9 cellular contexts compared by ENCODE assay signal in genomic region chr15:70505411-70505919, GRCh38.
A peak's percentile ranks its signal among the peaks of the same experiment; 100 is the strongest.
DNase-seq lines count a peak whose midpoint lies in the region; ATAC-seq, FAIRE-seq and TF ChIP-seq lines count a peak whose summit lies in the region.
"Had no signal": no experiment of that assay in that cellular context is flagged by ENCODE, and none has a peak within 500 bp of the region (broad histone marks: within the 10 kb centered on the region; RNA-seq: fewer than 3 reads in every experiment).

No MANE protein-coding gene starts in this region.

- H3K27me3 Mint-ChIP-seq in activated CD8-positive, alpha-beta memory T cell treated with anti-CD3 and anti-CD28 coated beads, Interleukin-2, amount 10 ng/mL, durations not matched to agents 7 days and 5 days: peaks cover 18% of the 10 kb centered on the region

- no peak overlapping the region for H2AK5ac ChIP-seq in H1 (ENCODE audit: low read depth, low read length)

- CTCF ChIA-PET in activated CD8-positive, alpha-beta memory T cell treated with anti-CD3 and anti-CD28 coated beads, Interleukin-2, amount 10 ng/mL, durations not matched to agents 7 days and 5 days (lab: Charles Lee): interaction anchor here (0.6 to 3.7 kb wide), 10 partner anchors 9 to 929 kb away, joined by 3 to 29 read pairs (median 6); no protein-coding TSS in a partner anchor
- CTCF ChIA-PET in H1 (lab: Charles Lee; ENCODE audit: partially characterized antibody): interaction anchor here (0.6 to 3.8 kb wide), 8 partner anchors 7 to 1588 kb away, joined by 3 to 20 read pairs (median 6); no protein-coding TSS in a partner anchor

- H3K4me3 ChIP-seq in NT2/D1 (ENCODE audit: insufficient read length, low read depth) (no peak overlapping the region), H1 (ENCODE audit: extremely low read depth in 1 of 4, insufficient read depth in 2 of 4, low read depth in 3 of 4, low read length in 4 of 4) (peak overlapping the region in 1 of 4 experiments; percentile 4; a peak in 1 of 8 replicates)
- H3K4me3 ChIP-seq: right lobe of liver had no signal

- no peak overlapping the region for H3K14ac ChIP-seq in H1 (ENCODE audit: insufficient read length)

- DNase-seq in activated CD8-positive, alpha-beta memory T cell treated with anti-CD3 and anti-CD28 coated beads, Interleukin-2, amount 10 ng/mL, durations not matched to agents 7 days and 5 days: peak; percentile 55
- no peak for DNase-seq in activated CD8-positive, alpha-beta memory T cell treated with anti-CD3 and anti-CD28 coated beads, Interleukin-2, amount 50 U/mL, for 48 hours
- DNase-seq in NT2/D1 (ENCODE audit: low read depth, low spot score) (no peak), H1 (ENCODE audit: low read depth in 1 of 2, low spot score in 2 of 2) (no peak), NCI-H1105 treated with DMSO at 0.1 percent for 48 hours (lab: John Stamatoyannopoulos, UW) (no peak)
- DNase-seq in stimulated activated effector memory CD8-positive, alpha-beta T cell treated with anti-CD3 and anti-CD28 coated beads, Interleukin-12 subunit alpha, Interleukin-12 subunit beta, amount 100 ng/mL, for 72 hours (ENCODE audit: low spot score in 2 of 2): no peak
- DNase-seq in activated effector memory CD4-positive, alpha-beta T cell treated with Interleukin-2 at 50 U/mL for 16 hours: no peak

- peaks cover 16% of the 10 kb centered on the region for H3K4me1 ChIP-seq in NT2/D1 (ENCODE audit: insufficient read depth, insufficient read length)
- peaks cover 9 to 25% (median 20%) of the 10 kb centered on the region in 4 experiments for H3K4me1 ChIP-seq in H1 (replicated peaks in 1 of 4; ENCODE audit: control insufficient read depth in 3 of 4, insufficient read depth in 4 of 4, low read length in 3 of 4)
- H3K4me1 ChIP-seq: right lobe of liver had no signal

- FAIRE-seq in H1 (lab: Jason Lieb, UNC): no peak

- H2BK20ac ChIP-seq in H1 (ENCODE audit: low read length): no peak overlapping the region

- H3K9me3 ChIP-seq in NT2/D1 (ENCODE audit: insufficient read depth, low read length): peaks cover 10% of the 10 kb centered on the region
- H3K9me3 ChIP-seq in H1 (ENCODE audit: insufficient read depth in 2 of 2, low read depth in 1 of 2, low read length in 1 of 2): peaks cover 0 to 2% of the 10 kb centered on the region in 2 experiments; a peak in 2 of 4 replicates
- H3K9me3 ChIP-seq: right lobe of liver had no signal

- no peak for TF ChIP-seq EP300 in H1 (IDR thresholded peaks at IDR 0.05; ENCODE audit: borderline replicate concordance in 1 of 2, low read depth in 2 of 2, low read length in 2 of 2)

- no peak overlapping the region for H3K56ac ChIP-seq in H1 (replicated peaks; ENCODE audit: insufficient read length, low read depth, low read length)

- peak overlapping the region; percentile 49 for H3K27ac Mint-ChIP-seq in activated CD8-positive, alpha-beta memory T cell treated with anti-CD3 and anti-CD28 coated beads, Interleukin-2, amount 10 ng/mL, durations not matched to agents 7 days and 5 days
- H3K27ac Mint-ChIP-seq in stimulated activated effector memory CD8-positive, alpha-beta T cell treated with anti-CD3 and anti-CD28 coated beads, Interleukin-12 subunit alpha, Interleukin-12 subunit beta, amount 100 ng/mL, for 72 hours: no peak overlapping the region

- no peak overlapping the region for H2BK120ac ChIP-seq in H1 (replicated peaks; ENCODE audit: low read depth, low read length)

- H3K79me1 ChIP-seq in H1 (ENCODE audit: low read depth, low read length): no peaks in the 10 kb centered on the region

- no peak overlapping the region for H4K5ac ChIP-seq in H1 (ENCODE audit: insufficient read length, low read depth, low read length)

- H3K79me2 ChIP-seq in H1 (ENCODE audit: control insufficient read depth in 1 of 2, insufficient read depth in 2 of 2, low read length in 2 of 2): no peaks in the 10 kb centered on the region

- H3K23me2 ChIP-seq in H1 (ENCODE audit: low read depth, low read length): no peaks in the 10 kb centered on the region

- H3K4me3 Mint-ChIP-seq in activated CD8-positive, alpha-beta memory T cell treated with anti-CD3 and anti-CD28 coated beads, Interleukin-2, amount 10 ng/mL, durations not matched to agents 7 days and 5 days: no peak overlapping the region
- peak overlapping the region; percentile 56 for H3K4me3 Mint-ChIP-seq in stimulated activated effector memory CD8-positive, alpha-beta T cell treated with anti-CD3 and anti-CD28 coated beads, Interleukin-12 subunit alpha, Interleukin-12 subunit beta, amount 100 ng/mL, for 72 hours

- peaks cover 21% of the 10 kb centered on the region for H3K36me3 Mint-ChIP-seq in activated CD8-positive, alpha-beta memory T cell treated with anti-CD3 and anti-CD28 coated beads, Interleukin-2, amount 10 ng/mL, durations not matched to agents 7 days and 5 days
- peaks cover 6% of the 10 kb centered on the region for H3K36me3 Mint-ChIP-seq in stimulated activated effector memory CD8-positive, alpha-beta T cell treated with anti-CD3 and anti-CD28 coated beads, Interleukin-12 subunit alpha, Interleukin-12 subunit beta, amount 100 ng/mL, for 72 hours

- H3K23ac ChIP-seq in H1 (ENCODE audit: insufficient read length): no peak overlapping the region

- TF ChIP-seq RAD21 in H1 (IDR thresholded peaks at IDR 0.05 in 1 of 2, conservative IDR thresholded peaks at IDR 0.05 in 1 of 2; ENCODE audit: low read depth in 2 of 2, low read length in 2 of 2): no peak

- H3K4ac ChIP-seq in H1 (replicated peaks; ENCODE audit: insufficient read length, low read depth, low read length): no peak overlapping the region

- 0 out of 2 replicates have a peak overlapping the region, but pooled peaks have one; percentile 5 for H2BK12ac ChIP-seq in H1 (ENCODE audit: low read depth, low read length)

- 48% methylated on average over 3 of the region's 3 CpGs; no CpG with 5 or more reads in 1 of the 2 experiments for WGBS in H1 (ENCODE audit: extremely low coverage in 1 of 2, insufficient coverage in 1 of 2, insufficient read length in 1 of 2, insufficient replicate concordance in 2 of 2, low coverage in 1 of 2, low lambda C conversion rate in 2 of 2, missing lambda C conversion rate in 1 of 2), 2 experiments

- no peak overlapping the region for H4K91ac ChIP-seq in H1 (replicated peaks; ENCODE audit: insufficient read length, low read length)

- ATAC-seq in activated CD8-positive, alpha-beta memory T cell treated with anti-CD3 and anti-CD28 coated beads, Interleukin-2, amount 10 ng/mL, durations not matched to agents 7 days and 5 days: peak; percentile 56
- ATAC-seq in stimulated activated effector memory CD8-positive, alpha-beta T cell treated with anti-CD3 and anti-CD28 coated beads, Interleukin-12 subunit alpha, Interleukin-12 subunit beta, amount 100 ng/mL, for 72 hours: peak; percentile 61
- ATAC-seq in HG03571 (IDR thresholded peaks at IDR 0.05; ENCODE audit: unreplicated experiment): no peak

- H3K9me3 Mint-ChIP-seq in activated CD8-positive, alpha-beta memory T cell treated with anti-CD3 and anti-CD28 coated beads, Interleukin-2, amount 10 ng/mL, durations not matched to agents 7 days and 5 days (ENCODE audit: low read depth): peaks cover 9% of the 10 kb centered on the region
- H3K9me3 Mint-ChIP-seq in stimulated activated effector memory CD8-positive, alpha-beta T cell treated with anti-CD3 and anti-CD28 coated beads, Interleukin-12 subunit alpha, Interleukin-12 subunit beta, amount 100 ng/mL, for 72 hours: peaks cover 2% of the 10 kb centered on the region

- no peak overlapping the region for H2BK5ac ChIP-seq in H1 (ENCODE audit: low read depth, low read length)

- H3K27me3 ChIP-seq in NT2/D1 (ENCODE audit: insufficient read depth, insufficient read length) (no peaks in the 10 kb centered on the region), H1 (replicated peaks in 1 of 4; ENCODE audit: control insufficient read depth in 3 of 4, extremely low read depth in 1 of 4, insufficient read depth in 3 of 4, low read length in 3 of 4) (no peaks in the 10 kb centered on the region)
- H3K27me3 ChIP-seq: right lobe of liver had no signal

- peak overlapping the region; percentile 65; the same call in 1 of the 2 replicates for H3K18ac ChIP-seq in H1 (ENCODE audit: extremely low read depth, low read length)

- H2AFZ ChIP-seq in H1 (ENCODE audit: low read length): no peak overlapping the region

- no peak overlapping the region for H3K27ac ChIP-seq in H1 (ENCODE audit: low read depth, low read length)
- H3K27ac ChIP-seq: right lobe of liver had no signal

- POLR2A ChIA-PET in H1 (lab: Charles Lee; ENCODE audit: partially characterized antibody): no interaction called here

- H4K8ac ChIP-seq in H1 (ENCODE audit: extremely low read depth, insufficient read depth, low read length): no peak overlapping the region

- H3K9ac ChIP-seq in NT2/D1 (ENCODE audit: insufficient read length, low read depth) (peak overlapping the region; percentile 21), H1 (replicated peaks in 1 of 4; ENCODE audit: extremely low read depth in 1 of 4, low read depth in 3 of 4, low read length in 3 of 4) (no peak overlapping the region)

- H3K4me1 Mint-ChIP-seq in activated CD8-positive, alpha-beta memory T cell treated with anti-CD3 and anti-CD28 coated beads, Interleukin-2, amount 10 ng/mL, durations not matched to agents 7 days and 5 days: peaks cover 80% of the 10 kb centered on the region
- peaks cover 80% of the 10 kb centered on the region for H3K4me1 Mint-ChIP-seq in stimulated activated effector memory CD8-positive, alpha-beta T cell treated with anti-CD3 and anti-CD28 coated beads, Interleukin-12 subunit alpha, Interleukin-12 subunit beta, amount 100 ng/mL, for 72 hours

- H2BK15ac ChIP-seq in H1 (ENCODE audit: low read length): no peak overlapping the region

- H4K20me1 ChIP-seq in H1 (replicated peaks in 1 of 2; ENCODE audit: control insufficient read depth in 1 of 2, insufficient read depth in 2 of 2, low read length in 2 of 2): no peaks in the 10 kb centered on the region

- peak overlapping the region; percentile 22 to 33; a peak in 2 of 4 replicates for H3K4me2 ChIP-seq in H1 (ENCODE audit: insufficient read depth in 1 of 2, low read depth in 2 of 2, low read length in 2 of 2)

- no peak for TF ChIP-seq POLR2A in H1 (IDR thresholded peaks at IDR 0.05; ENCODE audit: control extremely low read depth in 1 of 2, low read depth in 2 of 2, low read length in 2 of 2)

- H3K36me3 ChIP-seq in NT2/D1 (ENCODE audit: insufficient read depth, insufficient read length, low read length) (no peaks in the 10 kb centered on the region), H1 (ENCODE audit: control insufficient read depth in 2 of 4, insufficient read depth in 4 of 4, low read length in 3 of 4) (no peaks in the 10 kb centered on the region)
- H3K36me3 ChIP-seq: right lobe of liver had no signal

- no peak for TF ChIP-seq CTCF in H1 (IDR thresholded peaks at IDR 0.05; ENCODE audit: control extremely low read depth in 1 of 3, insufficient read depth in 1 of 3, low read depth in 1 of 3, low read length in 3 of 3)

TF ChIP-seq in H1, 55 proteins besides CTCF, POLR2A, EP300 and RAD21 (continues in another document):
- TF ChIP-seq MAFK (IDR thresholded peaks at IDR 0.05; ENCODE audit: low read depth, low read length) (no peak), ZNF274 (IDR thresholded peaks at IDR 0.05; ENCODE audit: borderline replicate concordance, extremely low read depth, low read length) (no peak), TBP (IDR thresholded peaks at IDR 0.05; ENCODE audit: low read depth, low read length) (no peak), CHD2 (IDR thresholded peaks at IDR 0.05; ENCODE audit: low read length) (no peak), POLR2AphosphoS5 (IDR thresholded peaks at IDR 0.05; ENCODE audit: low read depth, low read length) (no peak)
